In genomic region chr14:47262801-47263200, GRCh38 we compare ENCODE assay signal across 26 cellular contexts.
"Had no signal": no experiment of that assay in that cellular context is flagged by ENCODE, and none has a peak within 500 bp of the region (broad histone marks: within the 10 kb centered on the region; RNA-seq: fewer than 3 reads in every experiment).

No MANE protein-coding gene starts in this region.

- H3K27me3 ChIP-seq: ascending aorta, cardiac muscle cell had no signal

- H3K9me3 ChIP-seq: ascending aorta had no signal

- H3K36me3 ChIP-seq: ascending aorta, cardiac muscle cell had no signal

- FAIRE-seq: RCC 7860 had no signal

- H3K36me3 Mint-ChIP-seq: activated naive CD4-positive, alpha-beta T cell treated with anti-CD3 and anti-CD28 coated beads, Interleukin-2, amount 50 U/mL, for 24 hours; brain had no signal

- H3K27ac ChIP-seq: ascending aorta, cardiac muscle cell had no signal

- H3K27me3 Mint-ChIP-seq: activated naive CD4-positive, alpha-beta T cell treated with anti-CD3 and anti-CD28 coated beads, Interleukin-2, amount 50 U/mL, for 24 hours; brain; T-helper 17 cell had no signal

- ATAC-seq: activated CD8-positive, alpha-beta T cell treated with anti-CD3 and anti-CD28 coated beads, Interleukin-2, amount 10 ng/mL, durations not matched to agents 7 days and 5 days; T-helper 17 cell; WTC11 had no signal

- H3K27ac Mint-ChIP-seq: activated CD8-positive, alpha-beta T cell treated with anti-CD3 and anti-CD28 coated beads, Interleukin-2, amount 10 ng/mL, durations not matched to agents 7 days and 5 days; activated naive CD4-positive, alpha-beta T cell treated with anti-CD3 and anti-CD28 coated beads, Interleukin-2, amount 50 U/mL, for 24 hours; activated T-helper 1 cell treated with anti-CD3 and anti-CD28 coated beads, Interleukin-12 subunit alpha, Interleukin-12 subunit beta, Interleukin-2, Interleukin-4 antibody, amounts not matched to agents 30 ng/mL and 10 ng/mL and 1 ng/mL, durations not matched to agents 14 hours and 24 hours and 36 hours; brain; T-helper 17 cell; WTC11 had no signal

- H3K4me3 ChIP-seq: ascending aorta, cardiac muscle cell had no signal

- H3K9me3 Mint-ChIP-seq: activated naive CD4-positive, alpha-beta T cell treated with anti-CD3 and anti-CD28 coated beads, Interleukin-2, amount 50 U/mL, for 24 hours; activated T-helper 1 cell treated with anti-CD3 and anti-CD28 coated beads, Interleukin-12 subunit alpha, Interleukin-12 subunit beta, Interleukin-2, Interleukin-4 antibody, amounts not matched to agents 30 ng/mL and 10 ng/mL and 1 ng/mL, durations not matched to agents 14 hours and 24 hours and 36 hours had no signal

- H3K4me3 Mint-ChIP-seq: activated CD8-positive, alpha-beta T cell treated with anti-CD3 and anti-CD28 coated beads, Interleukin-2, amount 10 ng/mL, durations not matched to agents 7 days and 5 days; activated naive CD4-positive, alpha-beta T cell treated with anti-CD3 and anti-CD28 coated beads, Interleukin-2, amount 50 U/mL, for 24 hours; activated T-helper 1 cell treated with anti-CD3 and anti-CD28 coated beads, Interleukin-12 subunit alpha, Interleukin-12 subunit beta, Interleukin-2, Interleukin-4 antibody, amounts not matched to agents 30 ng/mL and 10 ng/mL and 1 ng/mL, durations not matched to agents 14 hours and 24 hours and 36 hours; brain; T-helper 17 cell; WTC11 had no signal

- H3K4me1 ChIP-seq: ascending aorta had no signal

- H3K4me1 Mint-ChIP-seq: activated naive CD4-positive, alpha-beta T cell treated with anti-CD3 and anti-CD28 coated beads, Interleukin-2, amount 50 U/mL, for 24 hours; T-helper 17 cell had no signal

- DNase-seq: activated CD4-positive, alpha-beta T cell treated with anti-CD3 and anti-CD28 coated beads for 48 hours; activated CD4-positive, alpha-beta T cell treated with anti-CD3 and anti-CD28 coated beads, Interleukin-2, amount 50 U/mL, for 4 hours; activated CD4-positive, CD25-positive, alpha-beta regulatory T cell treated with anti-CD3 and anti-CD28 coated beads, Interleukin-2, amount 50 U/mL, for 72 hours; activated CD8-positive, alpha-beta memory T cell treated with anti-CD3 and anti-CD28 coated beads, Interleukin-2, amount 50 U/mL, for 48 hours; activated CD8-positive, alpha-beta T cell treated with anti-CD3 and anti-CD28 coated beads, Interleukin-2, amount 10 ng/mL, durations not matched to agents 7 days and 5 days; activated effector memory CD4-positive, alpha-beta T cell treated with Interleukin-2 at 50 U/mL for 16 hours; activated naive CD4-positive, alpha-beta T cell; activated T-cell treated with anti-CD3 and anti-CD28 coated beads, Interleukin-2, amount 50 U/mL, for 1 hour; NCI-H1092; NCI-H1417; NCI-H1694; NCI-H2029; NCI-H2107; NCI-H2171 treated with DMSO at 0.1 percent for 48 hours; NCI-H510A treated with DMSO at 0.1 percent for 48 hours; NCI-H69; SIG-M5; T-helper 17 cell; T-helper 9 cell had no signal
